In genomic region chr2:50133766-50134165, GRCh38 we compare ENCODE assay signal across 25 cellular contexts.
A peak's percentile ranks its signal among the peaks of the same experiment; 100 is the strongest.
DNase-seq lines count a peak whose midpoint lies in the region; ATAC-seq and TF ChIP-seq lines count a peak whose summit lies in the region.
"Had no signal": no experiment of that assay in that cellular context is flagged by ENCODE, and none has a peak within 500 bp of the region (broad histone marks: within the 10 kb centered on the region; RNA-seq: fewer than 3 reads in every experiment).

No MANE protein-coding gene starts in this region.

- DNase-seq in NCI-H1105 treated with DMSO at 0.1 percent for 48 hours (lab: John Stamatoyannopoulos, UW) (peak; percentile 22), NCI-H1105 (lab: John Stamatoyannopoulos, UW) (no peak), DMS153 (lab: John Stamatoyannopoulos, UW) (peak; percentile 64), NCI-H146 treated with DMSO at 0.1 percent for 48 hours (lab: John Stamatoyannopoulos, UW; ENCODE audit: unreplicated experiment) (peak; percentile 54), superior temporal gyrus (ENCODE audit: extremely low spot score) (no peak)
- DNase-seq: 8988T; Calu3; CD4-positive, alpha-beta memory T cell; DMS53; HFFc6; IMR-90; MV-4-11; NCI-H1436; NCI-H2029; NCI-H446 treated with DMSO at 0.1 percent for 48 hours; NCI-H82; OCI-M1; T-helper 1 cell had no signal

- ATAC-seq in HG03095 (IDR thresholded peaks at IDR 0.05; ENCODE audit: unreplicated experiment) (no peak), HG03039 (IDR thresholded peaks at IDR 0.05; ENCODE audit: unreplicated experiment) (no peak)
- ATAC-seq: Right ventricle myocardium inferior had no signal

- H3K27ac ChIP-seq in VCaP = peak overlapping the region; percentile 65
- H3K27ac ChIP-seq: BLaER1 treated with 17β-estradiol and CSF1 and Interleukin-3, amounts not matched to agents 10 nM and 100 nM; KMS-11; SJSA1 had no signal

- TF ChIP-seq CTCF in VCaP (conservative IDR thresholded peaks at IDR 0.05) = no peak

Comparison
In these comparisons a context has a peak if more than half of its experiments do, and no peak if none do; other contexts are left out.
1. DNase-seq: peak in NCI-H1105 treated with DMSO at 0.1 percent for 48 hours (single experiment), DMS153 (single experiment) and NCI-H146 treated with DMSO at 0.1 percent for 48 hours (single experiment); none in NCI-H1105 (single experiment) and superior temporal gyrus (single experiment).